ENCODE assay signal across 25 cellular contexts in the genomic region with DNA sequence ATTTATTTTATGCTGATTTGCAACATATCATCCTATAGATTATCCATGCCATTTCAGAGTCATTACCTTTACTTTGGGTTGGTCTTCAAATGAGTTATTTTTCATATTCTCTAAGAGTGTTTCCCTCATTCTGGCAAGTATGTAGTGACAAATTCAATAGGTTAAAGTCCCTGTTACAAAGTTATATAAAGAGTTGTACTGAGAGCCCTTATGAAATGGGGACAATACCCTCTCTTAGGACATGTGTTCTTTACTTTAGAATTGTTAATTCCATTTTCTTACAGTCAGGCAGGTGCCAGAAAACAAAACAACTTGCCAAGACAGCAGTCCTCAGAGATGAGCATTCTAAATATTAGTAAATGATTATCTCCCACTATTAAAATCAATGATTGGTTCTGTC. TPM values are rescaled to one million over a fixed set of nuclear protein-coding genes. Genes with fewer than 3 reads are reported as not detected.
A peak's percentile ranks its signal among the peaks of the same experiment; 100 is the strongest.
DNase-seq lines count a peak whose midpoint lies in the region; ATAC-seq and TF ChIP-seq lines count a peak whose summit lies in the region.
"Had no signal": no experiment of that assay in that cellular context is flagged by ENCODE, and none has a peak within 500 bp of the region (broad histone marks: within the 10 kb centered on the region; RNA-seq: fewer than 3 reads in every experiment).

No MANE protein-coding gene starts in this region.

- no peak for TF ChIP-seq EP300 in stomach (IDR thresholded peaks at IDR 0.05)

- intact Hi-C loops in body of pancreas (cut with DNase I) (no loop called here), stomach (cut with DNase I; ENCODE audit: low total_unique reads) (no loop called here)

- DNase-seq in body of pancreas (no peak), stomach (no peak), type B pancreatic cell (ENCODE audit: extremely low spot score, unreplicated experiment) (no peak), omental fat pad (ENCODE audit: low spot score) (no peak)
- no peak for DNase-seq in stimulated activated CD4-positive, alpha-beta T cell treated with anti-CD3 and anti-CD28 coated beads, Interleukin-12 subunit alpha, Interleukin-12 subunit beta, amount 100 ng/mL, for 4 hours
- DNase-seq: CD4-positive, alpha-beta T cell; COR-L47; NCI-H1092 treated with DMSO at 0.1 percent for 48 hours; NCI-H1436; NCI-H187; NCI-H2081 treated with DMSO at 0.1 percent for 48 hours; NCI-H2171; NCI-H226; NCI-H510A; SHP77 had no signal

- H3K36me3 ChIP-seq in body of pancreas (replicated peaks in 1 of 2; ENCODE audit: insufficient read depth in 1 of 2, low read depth in 2 of 2) (no peaks in the 10 kb centered on the region), liver (ENCODE audit: control insufficient read depth in 4 of 4, insufficient read depth in 3 of 4, low read depth in 1 of 4, low read length in 3 of 4) (peaks cover 0 to 2% (median 0%) of the 10 kb centered on the region in 4 donors), stomach (no peaks in the 10 kb centered on the region)
- H3K36me3 ChIP-seq: BLaER1 treated with 17β-estradiol and CSF1 and Interleukin-3, amounts not matched to agents 10 nM and 100 nM had no signal

- peak overlapping the region; percentile 15 for H3K4me3 Mint-ChIP-seq in type B pancreatic cell
- H3K4me3 Mint-ChIP-seq: CD4-positive, alpha-beta T cell had no signal

- TF ChIP-seq CTCF in body of pancreas (IDR thresholded peaks at IDR 0.05): no peak
- TF ChIP-seq CTCF in liver (IDR thresholded peaks at IDR 0.05; ENCODE audit: low read depth, low read length, missing input control): no peak
- TF ChIP-seq CTCF in stomach (IDR thresholded peaks at IDR 0.05): no peak
- no peak for TF ChIP-seq CTCF in type B pancreatic cell (conservative IDR thresholded peaks at IDR 0.05)
- TF ChIP-seq CTCF in omental fat pad (IDR thresholded peaks at IDR 0.05): no peak

- no peak for TF ChIP-seq RAD21 in liver (IDR thresholded peaks at IDR 0.05)

- H3K27ac ChIP-seq in body of pancreas (peak overlapping the region in 3 of 4 donors; percentile 76 to 89 (median 87)), liver (ENCODE audit: low read depth in 1 of 2, low read length in 2 of 2) (peak overlapping the region; percentile 25 to 90), stomach (peak overlapping the region; percentile 45 to 91 (median 77))
- H3K27ac ChIP-seq: BLaER1 treated with 17β-estradiol and CSF1 and Interleukin-3, amounts not matched to agents 10 nM and 100 nM; HL-60; RWPE1 had no signal

- peaks cover 6% of the 10 kb centered on the region for H3K27me3 Mint-ChIP-seq in type B pancreatic cell

- no peaks in the 10 kb centered on the region for H3K36me3 Mint-ChIP-seq in type B pancreatic cell

- H3K4me3 ChIP-seq in body of pancreas (no peak overlapping the region), liver (ENCODE audit: low read depth in 1 of 3, low read length in 3 of 3) (no peak overlapping the region), stomach (no peak overlapping the region)
- H3K4me3 ChIP-seq: BLaER1 treated with 17β-estradiol and CSF1 and Interleukin-3, amounts not matched to agents 10 nM and 100 nM had no signal

- TF ChIP-seq POLR2A in body of pancreas (IDR thresholded peaks at IDR 0.05) (no peak), stomach (IDR thresholded peaks at IDR 0.05) (no peak)

- no peak overlapping the region for H3K9ac ChIP-seq in liver (ENCODE audit: low read depth in 1 of 2, low read length in 2 of 2)
- H3K9ac ChIP-seq: BLaER1 treated with 17β-estradiol and CSF1 and Interleukin-3, amounts not matched to agents 10 nM and 100 nM had no signal

- ATAC-seq in body of pancreas (no peak), GM21576 (IDR thresholded peaks at IDR 0.05; ENCODE audit: unreplicated experiment) (no peak), HG02571 (IDR thresholded peaks at IDR 0.05; ENCODE audit: unreplicated experiment) (no peak), omental fat pad (ENCODE audit: low FRiP score) (no peak)
- ATAC-seq: HCT116, Panc1 had no signal

- H3K4me1 ChIP-seq in body of pancreas (peaks cover 76% of the 10 kb centered on the region), liver (ENCODE audit: control insufficient read depth in 4 of 4, insufficient read depth in 4 of 4, low read length in 3 of 4) (peaks cover 11 to 71% (median 48%) of the 10 kb centered on the region in 4 donors), stomach (peaks cover 24 to 76% (median 48%) of the 10 kb centered on the region in 4 donors)

- no peak overlapping the region for H3K27ac Mint-ChIP-seq in type B pancreatic cell
- H3K27ac Mint-ChIP-seq: CD4-positive, alpha-beta T cell had no signal

- H3K4me1 Mint-ChIP-seq in type B pancreatic cell (ENCODE audit: unreplicated experiment): peaks cover 17% of the 10 kb centered on the region

- no peaks in the 10 kb centered on the region for H3K9me3 Mint-ChIP-seq in type B pancreatic cell
- H3K9me3 Mint-ChIP-seq: CD4-positive, alpha-beta T cell had no signal

- H3K27me3 ChIP-seq in body of pancreas (no peaks in the 10 kb centered on the region), liver (ENCODE audit: control insufficient read depth in 4 of 4, insufficient read depth in 4 of 4, low read length in 3 of 4) (no peaks in the 10 kb centered on the region), stomach (no peaks in the 10 kb centered on the region)
- H3K27me3 ChIP-seq: BLaER1 treated with 17β-estradiol and CSF1 and Interleukin-3, amounts not matched to agents 10 nM and 100 nM had no signal

- H3K9me3 ChIP-seq in body of pancreas: no peaks in the 10 kb centered on the region
- H3K9me3 ChIP-seq in liver (ENCODE audit: control insufficient read depth in 4 of 4, low read length in 3 of 4): no peaks in the 10 kb centered on the region
- no peaks in the 10 kb centered on the region for H3K9me3 ChIP-seq in stomach
- H3K9me3 ChIP-seq: BLaER1 treated with 17β-estradiol and CSF1 and Interleukin-3, amounts not matched to agents 10 nM and 100 nM had no signal

TF ChIP-seq in liver, 16 proteins besides CTCF, POLR2A, EP300 and RAD21 (continues in another document):
- no peak for TF ChIP-seq EGR1 (IDR thresholded peaks at IDR 0.05; ENCODE audit: low read depth in 2 of 2)
- no peak for TF ChIP-seq GABPA (IDR thresholded peaks at IDR 0.05 in 1 of 2, conservative IDR thresholded peaks at IDR 0.05 in 1 of 2)
- TF ChIP-seq HNF4G (IDR thresholded peaks at IDR 0.05): peak; percentile 24
- TF ChIP-seq TAF1 (conservative IDR thresholded peaks at IDR 0.05): no peak
- no peak for TF ChIP-seq FOXA2 (IDR thresholded peaks at IDR 0.05)
- peak in 1 of 2 donors; percentile 35 for TF ChIP-seq RXRA (IDR thresholded peaks at IDR 0.05)
- TF ChIP-seq SP1 (IDR thresholded peaks at IDR 0.05): no peak
- TF ChIP-seq JUND (IDR thresholded peaks at IDR 0.05): no peak
- no peak for TF ChIP-seq MAX (IDR thresholded peaks at IDR 0.05)
- TF ChIP-seq FOXA1 (IDR thresholded peaks at IDR 0.05): no peak
- TF ChIP-seq HNF4A (conservative IDR thresholded peaks at IDR 0.05): peak; percentile 70 to 72
- TF ChIP-seq, protein P1, sequence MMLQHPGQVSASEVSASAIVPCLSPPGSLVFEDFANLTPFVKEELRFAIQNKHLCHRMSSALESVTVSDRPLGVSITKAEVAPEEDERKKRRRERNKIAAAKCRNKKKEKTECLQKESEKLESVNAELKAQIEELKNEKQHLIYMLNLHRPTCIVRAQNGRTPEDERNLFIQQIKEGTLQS (IDR thresholded peaks at IDR 0.05): no peak
- TF ChIP-seq YY1 (IDR thresholded peaks at IDR 0.05): no peak
- TF ChIP-seq, protein P2, sequence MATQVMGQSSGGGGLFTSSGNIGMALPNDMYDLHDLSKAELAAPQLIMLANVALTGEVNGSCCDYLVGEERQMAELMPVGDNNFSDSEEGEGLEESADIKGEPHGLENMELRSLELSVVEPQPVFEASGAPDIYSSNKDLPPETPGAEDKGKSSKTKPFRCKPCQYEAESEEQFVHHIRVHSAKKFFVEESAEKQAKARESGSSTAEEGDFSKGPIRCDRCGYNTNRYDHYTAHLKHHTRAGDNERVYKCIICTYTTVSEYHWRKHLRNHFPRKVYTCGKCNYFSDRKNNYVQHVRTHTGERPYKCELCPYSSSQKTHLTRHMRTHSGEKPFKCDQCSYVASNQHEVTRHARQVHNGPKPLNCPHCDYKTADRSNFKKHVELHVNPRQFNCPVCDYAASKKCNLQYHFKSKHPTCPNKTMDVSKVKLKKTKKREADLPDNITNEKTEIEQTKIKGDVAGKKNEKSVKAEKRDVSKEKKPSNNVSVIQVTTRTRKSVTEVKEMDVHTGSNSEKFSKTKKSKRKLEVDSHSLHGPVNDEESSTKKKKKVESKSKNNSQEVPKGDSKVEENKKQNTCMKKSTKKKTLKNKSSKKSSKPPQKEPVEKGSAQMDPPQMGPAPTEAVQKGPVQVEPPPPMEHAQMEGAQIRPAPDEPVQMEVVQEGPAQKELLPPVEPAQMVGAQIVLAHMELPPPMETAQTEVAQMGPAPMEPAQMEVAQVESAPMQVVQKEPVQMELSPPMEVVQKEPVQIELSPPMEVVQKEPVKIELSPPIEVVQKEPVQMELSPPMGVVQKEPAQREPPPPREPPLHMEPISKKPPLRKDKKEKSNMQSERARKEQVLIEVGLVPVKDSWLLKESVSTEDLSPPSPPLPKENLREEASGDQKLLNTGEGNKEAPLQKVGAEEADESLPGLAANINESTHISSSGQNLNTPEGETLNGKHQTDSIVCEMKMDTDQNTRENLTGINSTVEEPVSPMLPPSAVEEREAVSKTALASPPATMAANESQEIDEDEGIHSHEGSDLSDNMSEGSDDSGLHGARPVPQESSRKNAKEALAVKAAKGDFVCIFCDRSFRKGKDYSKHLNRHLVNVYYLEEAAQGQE (IDR thresholded peaks at IDR 0.05): no peak

RNA-seq across cellular contexts. Expression of gene ALDH1A1, which starts 6.0 kb away (rescaled TPM):
- 100 to 1,000 TPM in 1 of 2 donors, 10 to 100 TPM in 1; 87.7 to 184 TPM for total RNA-seq in body of pancreas
- total RNA-seq in liver: 100 to 1,000 TPM; 178 to 208 TPM
- 100 to 1,000 TPM; 118 to 433 TPM for polyA plus RNA-seq in liver
- total RNA-seq in stomach: 100 to 1,000 TPM in 4 of 5 donors, 10 to 100 TPM in 1; 92.1 to 320 (median 187) TPM
- polyA plus RNA-seq in stomach: 100 to 1,000 TPM; 157 to 423 (median 409) TPM
- total RNA-seq in type B pancreatic cell (ENCODE audit: low replicate concordance): 242 and 417 TPM in 2 replicates
- total RNA-seq in omental fat pad: 100 to 1,000 TPM; 119 to 151 (median 138) TPM
- total RNA-seq: A172, OCI-LY7 had no signal
